8 cellular contexts compared by ENCODE assay signal in the genomic region with DNA sequence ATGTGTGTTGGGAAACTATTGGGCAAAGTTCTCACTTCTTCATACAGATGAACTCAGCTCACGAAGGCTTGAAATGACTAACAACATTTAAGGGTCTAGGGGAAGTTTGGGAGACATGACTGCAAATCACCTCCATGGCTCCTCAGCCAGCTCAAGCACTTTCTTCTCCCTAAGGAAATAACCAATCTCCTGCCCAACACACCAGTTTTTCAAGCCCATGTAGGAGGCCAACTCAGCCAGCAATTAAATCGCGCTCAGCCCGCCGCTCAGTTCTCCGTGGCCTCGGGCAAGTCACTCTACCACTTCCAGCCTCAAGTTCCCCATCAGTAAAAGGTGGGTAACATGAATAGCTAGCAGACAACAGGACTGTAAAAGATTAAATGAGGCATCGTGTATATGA. TPM values are rescaled to one million over a fixed set of nuclear protein-coding genes. Genes with fewer than 3 reads are reported as not detected.
DNase-seq lines count a peak whose midpoint lies in the region; ATAC-seq and TF ChIP-seq lines count a peak whose summit lies in the region.

No MANE protein-coding gene starts in this region.

- in situ Hi-C loops in G401 (cut with HindIII; ENCODE audit: low sequenced_read_pairs) = no loop called here

- ATAC-seq in stimulated activated naive B cell treated with anti-CD40 and anti-IgM and Interleukin-4, amounts not matched to agents 10 μg/mL and 1 μg/mL and 100 μg/mL, for 72 hours (replicated peaks) = peak; percentile 7 to 15
- ATAC-seq in HG03139 (IDR thresholded peaks at IDR 0.05; ENCODE audit: unreplicated experiment) = no peak
- ATAC-seq in GM19455 (IDR thresholded peaks at IDR 0.05; ENCODE audit: unreplicated experiment) = no peak

- H3K4me3 ChIP-seq in HFF-Myc (replicated peaks; ENCODE audit: low read depth, low read length) = peak overlapping the region; percentile 67

- H3K4me1 Mint-ChIP-seq in CD14-positive monocyte (peaks cover 67% of the 10 kb centered on the region), immature natural killer cell (peaks cover 56 to 57% of the 10 kb centered on the region in 2 donors)
- H3K4me1 Mint-ChIP-seq in activated naive CD4-positive, alpha-beta T cell treated with anti-CD3 and anti-CD28 coated beads, Interleukin-2, amount 50 U/mL, for 24 hours = peaks cover 60% of the 10 kb centered on the region
- peaks cover 39 to 69% of the 10 kb centered on the region in 2 donors for H3K4me1 Mint-ChIP-seq in stimulated activated naive B cell treated with anti-CD40 and anti-IgM and Interleukin-4, amounts not matched to agents 10 μg/mL and 1 μg/mL and 100 μg/mL, for 72 hours

- DNase-seq in CD14-positive monocyte (ENCODE audit: low spot score) (no peak), HFF-Myc (ENCODE audit: extremely low read depth, low read depth) (no peak), immature natural killer cell (no peak), G401 (ENCODE audit: low spot score) (no peak)
- DNase-seq in stimulated activated naive B cell treated with anti-CD40 and anti-IgM and Interleukin-4, amounts not matched to agents 10 μg/mL and 1 μg/mL and 100 μg/mL, for 72 hours = no peak

- intact Hi-C loops in CD14-positive monocyte (cut with micrococcal nuclease) = loop anchor here in 1 of 2 donors (10.0 kb wide), 1 partner anchor 989 kb away; the partner anchor contains the start of genes DESI1 and XRCC6

- H3K4me3 Mint-ChIP-seq in CD14-positive monocyte (peak overlapping the region; percentile 87 to 96), immature natural killer cell (peak overlapping the region; percentile 89 to 96 (median 92))
- peak overlapping the region; percentile 99 for H3K4me3 Mint-ChIP-seq in activated naive CD4-positive, alpha-beta T cell treated with anti-CD3 and anti-CD28 coated beads, Interleukin-2, amount 50 U/mL, for 24 hours
- H3K4me3 Mint-ChIP-seq in stimulated activated naive B cell treated with anti-CD40 and anti-IgM and Interleukin-4, amounts not matched to agents 10 μg/mL and 1 μg/mL and 100 μg/mL, for 72 hours = peak overlapping the region; percentile 93

- H3K9me3 Mint-ChIP-seq in CD14-positive monocyte (no peaks in the 10 kb centered on the region), immature natural killer cell (no peaks in the 10 kb centered on the region)
- no peaks in the 10 kb centered on the region for H3K9me3 Mint-ChIP-seq in activated naive CD4-positive, alpha-beta T cell treated with anti-CD3 and anti-CD28 coated beads, Interleukin-2, amount 50 U/mL, for 24 hours
- no peaks in the 10 kb centered on the region for H3K9me3 Mint-ChIP-seq in stimulated activated naive B cell treated with anti-CD40 and anti-IgM and Interleukin-4, amounts not matched to agents 10 μg/mL and 1 μg/mL and 100 μg/mL, for 72 hours

- H3K27ac Mint-ChIP-seq in CD14-positive monocyte (peak overlapping the region; percentile 97 to 99 (median 99)), immature natural killer cell (peak overlapping the region; percentile 91 to 100 (median 97))
- peak overlapping the region; percentile 99 for H3K27ac Mint-ChIP-seq in activated naive CD4-positive, alpha-beta T cell treated with anti-CD3 and anti-CD28 coated beads, Interleukin-2, amount 50 U/mL, for 24 hours
- peak overlapping the region; percentile 100 for H3K27ac Mint-ChIP-seq in stimulated activated naive B cell treated with anti-CD40 and anti-IgM and Interleukin-4, amounts not matched to agents 10 μg/mL and 1 μg/mL and 100 μg/mL, for 72 hours

- no peak for TF ChIP-seq CTCF in CD14-positive monocyte (IDR thresholded peaks at IDR 0.05)
- no peak for TF ChIP-seq CTCF in HFF-Myc (IDR thresholded peaks at IDR 0.05; ENCODE audit: low read depth, low read length, missing control alignments)

- H3K27me3 Mint-ChIP-seq in CD14-positive monocyte (ENCODE audit: low read depth in 3 of 3) = peaks cover 0 to 3% (median 3%) of the 10 kb centered on the region in 3 donors
- H3K27me3 Mint-ChIP-seq in activated naive CD4-positive, alpha-beta T cell treated with anti-CD3 and anti-CD28 coated beads, Interleukin-2, amount 50 U/mL, for 24 hours = no peaks in the 10 kb centered on the region
- peaks cover 13 to 24% (median 16%) of the 10 kb centered on the region in 3 donors for H3K27me3 Mint-ChIP-seq in immature natural killer cell (ENCODE audit: low read depth in 3 of 3)
- no peaks in the 10 kb centered on the region for H3K27me3 Mint-ChIP-seq in stimulated activated naive B cell treated with anti-CD40 and anti-IgM and Interleukin-4, amounts not matched to agents 10 μg/mL and 1 μg/mL and 100 μg/mL, for 72 hours

- H3K36me3 Mint-ChIP-seq in CD14-positive monocyte = peaks cover 17 to 33% of the 10 kb centered on the region in 2 donors
- H3K36me3 Mint-ChIP-seq in activated naive CD4-positive, alpha-beta T cell treated with anti-CD3 and anti-CD28 coated beads, Interleukin-2, amount 50 U/mL, for 24 hours = peaks cover 5% of the 10 kb centered on the region
- H3K36me3 Mint-ChIP-seq in immature natural killer cell = no peaks in the 10 kb centered on the region
- peaks cover 21 to 32% of the 10 kb centered on the region in 2 donors for H3K36me3 Mint-ChIP-seq in stimulated activated naive B cell treated with anti-CD40 and anti-IgM and Interleukin-4, amounts not matched to agents 10 μg/mL and 1 μg/mL and 100 μg/mL, for 72 hours

RNA-seq across cellular contexts. Expression of gene POLDIP3, which starts 0.8 kb away (rescaled TPM):
- 10 to 100 TPM; 53.8 to 55.3 TPM for polyA plus RNA-seq in CD14-positive monocyte
- 10 to 100 TPM; 54.4 to 77.2 (median 73.6) TPM for polyA plus RNA-seq in immature natural killer cell
- total RNA-seq in G401 (2014; rRNA removed; shearing (Covaris generic)) = 11.1 and 14.7 TPM in 2 replicates

RNA-seq across cellular contexts. Expression of gene ATP5MGL, which starts 26.5 kb away (rescaled TPM):
- polyA plus RNA-seq in CD14-positive monocyte (under 1 TPM in 1 of 2 donors, not detected in 1; 0.26 TPM), immature natural killer cell (under 1 TPM in 1 of 3 donors, not detected in 2; 0.35 TPM)
- not detected in 2 replicates for total RNA-seq in G401 (2014; rRNA removed; shearing (Covaris generic))

RNA-seq across cellular contexts. Expression of gene CYB5R3, which starts 35.3 kb away (rescaled TPM):
- polyA plus RNA-seq in CD14-positive monocyte = 10 to 100 TPM; 54.0 to 76.4 TPM
- 100 to 1,000 TPM in 1 of 3 donors, 10 to 100 TPM in 2; 52.2 to 117 (median 77.7) TPM for polyA plus RNA-seq in immature natural killer cell
- total RNA-seq in G401 (2014; rRNA removed; shearing (Covaris generic)) = 39.0 and 44.6 TPM in 2 replicates

Comparison
In these comparisons a context has a peak if more than half of its experiments do, and no peak if none do; other contexts are left out.
1. ATAC-seq: peak in stimulated activated naive B cell treated with anti-CD40 and anti-IgM and Interleukin-4, amounts not matched to agents 10 μg/mL and 1 μg/mL and 100 μg/mL, for 72 hours (2 of 2); none in HG03139 (single experiment) and GM19455 (single experiment).
2. Peak in every context shown above with its lines, with median percentiles within 50 percentile points of each other: H3K27ac Mint-ChIP-seq and H3K4me3 Mint-ChIP-seq.